Comparison of ENCODE assay signal across 1 cellular context in the genomic region with DNA sequence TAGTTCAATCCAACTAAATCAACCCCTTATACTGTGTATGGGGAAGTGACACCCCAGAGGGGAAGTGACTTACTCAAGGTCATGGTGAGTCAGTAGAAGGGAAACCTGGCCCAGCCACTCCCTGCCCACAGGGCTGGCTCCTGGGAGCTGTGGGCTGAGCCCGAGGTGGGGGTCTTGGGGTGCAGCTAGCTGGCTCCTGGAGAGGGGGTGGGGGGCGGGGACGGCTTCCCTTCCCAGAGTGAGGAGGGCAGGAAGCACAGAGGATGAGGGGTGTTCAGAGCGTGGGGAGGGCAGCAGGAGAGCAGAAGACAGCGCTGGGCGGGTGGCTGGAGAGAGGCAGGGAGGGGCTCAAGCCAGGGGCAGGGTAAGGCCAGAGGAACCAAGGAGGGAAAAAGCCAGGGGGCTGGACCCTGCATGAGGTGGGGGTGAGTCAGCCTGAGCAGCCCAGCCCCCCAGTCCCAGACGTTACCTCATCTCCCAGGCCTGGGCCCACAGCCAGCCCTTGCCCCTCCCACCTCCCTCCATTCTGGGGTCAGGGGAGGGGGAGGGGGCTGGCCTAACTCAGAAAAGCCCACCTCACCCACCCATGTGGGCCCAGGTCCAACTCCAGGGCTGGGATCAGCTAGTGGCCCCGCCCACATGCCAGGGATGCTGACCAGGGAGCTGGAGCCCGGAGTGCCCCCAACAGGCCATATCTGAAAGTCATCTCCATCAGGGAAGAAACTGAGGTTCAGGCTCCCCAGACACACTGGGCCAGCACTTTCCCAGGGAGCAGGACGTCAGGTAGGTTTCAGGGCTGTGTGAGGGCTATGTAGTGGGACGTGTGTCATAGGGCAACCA.
TF ChIP-seq lines count a peak whose summit lies in the region.

No MANE protein-coding gene starts in this region.

TF ChIP-seq in HepG2, 621 proteins besides CTCF, POLR2A, EP300 and RAD21 (continues in another document):
- TF ChIP-seq KAT2B (IDR thresholded peaks at IDR 0.05; ENCODE audit: borderline replicate concordance, low read depth, low read length): no peak
- TF ChIP-seq ZNF569 (CRISPR knock-in tag; IDR thresholded peaks at IDR 0.05; ENCODE audit: borderline replicate concordance): no peak
- TF ChIP-seq ZFP36L1 (CRISPR knock-in tag; IDR thresholded peaks at IDR 0.05): no peak
- no peak for TF ChIP-seq CC2D1A (CRISPR knock-in tag; IDR thresholded peaks at IDR 0.05)
- TF ChIP-seq PAWR (CRISPR knock-in tag; IDR thresholded peaks at IDR 0.05; ENCODE audit: borderline replicate concordance): no peak
- no peak for TF ChIP-seq TP53 (CRISPR knock-in tag; conservative IDR thresholded peaks at IDR 0.05)
- no peak for TF ChIP-seq PAXIP1 (CRISPR knock-in tag; conservative IDR thresholded peaks at IDR 0.05)
- no peak for TF ChIP-seq PBX2 (CRISPR knock-in tag; IDR thresholded peaks at IDR 0.05)
- TF ChIP-seq ZNF724P (CRISPR knock-in tag; IDR thresholded peaks at IDR 0.05; ENCODE audit: borderline replicate concordance): no peak
- TF ChIP-seq DDIT3 (CRISPR knock-in tag; IDR thresholded peaks at IDR 0.05): no peak
- no peak for TF ChIP-seq SP140L (CRISPR knock-in tag; IDR thresholded peaks at IDR 0.05; ENCODE audit: borderline replicate concordance)
- TF ChIP-seq CEBPB (IDR thresholded peaks at IDR 0.05; ENCODE audit: borderline replicate concordance, low read depth, low read length): no peak
- TF ChIP-seq ATRX (CRISPR knock-in tag; IDR thresholded peaks at IDR 0.05; ENCODE audit: borderline replicate concordance): no peak
- TF ChIP-seq, protein P1, sequence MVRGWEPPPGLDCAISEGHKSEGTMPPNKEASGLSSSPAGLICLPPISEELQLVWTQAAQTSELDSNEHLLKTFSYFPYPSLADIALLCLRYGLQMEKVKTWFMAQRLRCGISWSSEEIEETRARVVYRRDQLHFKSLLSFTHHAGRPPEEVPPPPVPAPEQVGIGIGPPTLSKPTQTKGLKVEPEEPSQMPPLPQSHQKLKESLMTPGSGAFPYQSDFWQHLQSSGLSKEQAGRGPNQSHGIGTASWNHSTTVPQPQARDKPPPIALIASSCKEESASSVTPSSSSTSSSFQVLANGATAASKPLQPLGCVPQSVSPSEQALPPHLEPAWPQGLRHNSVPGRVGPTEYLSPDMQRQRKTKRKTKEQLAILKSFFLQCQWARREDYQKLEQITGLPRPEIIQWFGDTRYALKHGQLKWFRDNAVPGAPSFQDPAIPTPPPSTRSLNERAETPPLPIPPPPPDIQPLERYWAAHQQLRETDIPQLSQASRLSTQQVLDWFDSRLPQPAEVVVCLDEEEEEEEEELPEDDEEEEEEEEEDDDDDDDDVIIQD (CRISPR knock-in tag; IDR thresholded peaks at IDR 0.05; ENCODE audit: low read depth): no peak
- no peak for TF ChIP-seq ZNF333 (CRISPR knock-in tag; IDR thresholded peaks at IDR 0.05; ENCODE audit: borderline replicate concordance)
- TF ChIP-seq KDM1A (CRISPR knock-in tag; IDR thresholded peaks at IDR 0.05): no peak
- TF ChIP-seq KDM2A (CRISPR knock-in tag; IDR thresholded peaks at IDR 0.05; ENCODE audit: borderline replicate concordance, low read depth): no peak
- TF ChIP-seq ZNF850 (CRISPR knock-in tag; conservative IDR thresholded peaks at IDR 0.05): no peak
- TF ChIP-seq, protein P2, sequence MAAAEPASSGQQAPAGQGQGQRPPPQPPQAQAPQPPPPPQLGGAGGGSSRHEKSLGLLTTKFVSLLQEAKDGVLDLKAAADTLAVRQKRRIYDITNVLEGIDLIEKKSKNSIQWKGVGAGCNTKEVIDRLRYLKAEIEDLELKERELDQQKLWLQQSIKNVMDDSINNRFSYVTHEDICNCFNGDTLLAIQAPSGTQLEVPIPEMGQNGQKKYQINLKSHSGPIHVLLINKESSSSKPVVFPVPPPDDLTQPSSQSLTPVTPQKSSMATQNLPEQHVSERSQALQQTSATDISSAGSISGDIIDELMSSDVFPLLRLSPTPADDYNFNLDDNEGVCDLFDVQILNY (CRISPR knock-in tag; conservative IDR thresholded peaks at IDR 0.05): no peak
- TF ChIP-seq, protein P3, sequence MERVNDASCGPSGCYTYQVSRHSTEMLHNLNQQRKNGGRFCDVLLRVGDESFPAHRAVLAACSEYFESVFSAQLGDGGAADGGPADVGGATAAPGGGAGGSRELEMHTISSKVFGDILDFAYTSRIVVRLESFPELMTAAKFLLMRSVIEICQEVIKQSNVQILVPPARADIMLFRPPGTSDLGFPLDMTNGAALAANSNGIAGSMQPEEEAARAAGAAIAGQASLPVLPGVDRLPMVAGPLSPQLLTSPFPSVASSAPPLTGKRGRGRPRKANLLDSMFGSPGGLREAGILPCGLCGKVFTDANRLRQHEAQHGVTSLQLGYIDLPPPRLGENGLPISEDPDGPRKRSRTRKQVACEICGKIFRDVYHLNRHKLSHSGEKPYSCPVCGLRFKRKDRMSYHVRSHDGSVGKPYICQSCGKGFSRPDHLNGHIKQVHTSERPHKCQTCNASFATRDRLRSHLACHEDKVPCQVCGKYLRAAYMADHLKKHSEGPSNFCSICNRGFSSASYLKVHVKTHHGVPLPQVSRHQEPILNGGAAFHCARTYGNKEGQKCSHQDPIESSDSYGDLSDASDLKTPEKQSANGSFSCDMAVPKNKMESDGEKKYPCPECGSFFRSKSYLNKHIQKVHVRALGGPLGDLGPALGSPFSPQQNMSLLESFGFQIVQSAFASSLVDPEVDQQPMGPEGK (CRISPR knock-in tag; IDR thresholded peaks at IDR 0.05): peak; percentile 47
- TF ChIP-seq XRCC5 (optimal IDR thresholded peaks at IDR 0.05; ENCODE audit: low read length): peak; percentile 28
- no peak for TF ChIP-seq HMG20B (CRISPR knock-in tag; conservative IDR thresholded peaks at IDR 0.05)
- no peak for TF ChIP-seq NFE2L1 (CRISPR knock-in tag; IDR thresholded peaks at IDR 0.05; ENCODE audit: borderline replicate concordance)
- TF ChIP-seq NR2C2 (CRISPR knock-in tag; IDR thresholded peaks at IDR 0.05; ENCODE audit: borderline replicate concordance): no peak
- no peak for TF ChIP-seq ZNF784 (CRISPR knock-in tag; IDR thresholded peaks at IDR 0.05; ENCODE audit: borderline replicate concordance)
- no peak for TF ChIP-seq ZNF280B (CRISPR knock-in tag; IDR thresholded peaks at IDR 0.05; ENCODE audit: borderline replicate concordance)
- TF ChIP-seq, protein P4, sequence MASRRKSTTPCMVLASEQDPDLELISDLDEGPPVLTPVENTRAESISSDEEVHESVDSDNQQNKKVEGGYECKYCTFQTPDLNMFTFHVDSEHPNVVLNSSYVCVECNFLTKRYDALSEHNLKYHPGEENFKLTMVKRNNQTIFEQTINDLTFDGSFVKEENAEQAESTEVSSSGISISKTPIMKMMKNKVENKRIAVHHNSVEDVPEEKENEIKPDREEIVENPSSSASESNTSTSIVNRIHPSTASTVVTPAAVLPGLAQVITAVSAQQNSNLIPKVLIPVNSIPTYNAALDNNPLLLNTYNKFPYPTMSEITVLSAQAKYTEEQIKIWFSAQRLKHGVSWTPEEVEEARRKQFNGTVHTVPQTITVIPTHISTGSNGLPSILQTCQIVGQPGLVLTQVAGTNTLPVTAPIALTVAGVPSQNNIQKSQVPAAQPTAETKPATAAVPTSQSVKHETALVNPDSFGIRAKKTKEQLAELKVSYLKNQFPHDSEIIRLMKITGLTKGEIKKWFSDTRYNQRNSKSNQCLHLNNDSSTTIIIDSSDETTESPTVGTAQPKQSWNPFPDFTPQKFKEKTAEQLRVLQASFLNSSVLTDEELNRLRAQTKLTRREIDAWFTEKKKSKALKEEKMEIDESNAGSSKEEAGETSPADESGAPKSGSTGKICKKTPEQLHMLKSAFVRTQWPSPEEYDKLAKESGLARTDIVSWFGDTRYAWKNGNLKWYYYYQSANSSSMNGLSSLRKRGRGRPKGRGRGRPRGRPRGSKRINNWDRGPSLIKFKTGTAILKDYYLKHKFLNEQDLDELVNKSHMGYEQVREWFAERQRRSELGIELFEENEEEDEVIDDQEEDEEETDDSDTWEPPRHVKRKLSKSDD (CRISPR knock-in tag; IDR thresholded peaks at IDR 0.05; ENCODE audit: low read depth): no peak
- no peak for TF ChIP-seq ATF7-NPFF (CRISPR knock-in tag; IDR thresholded peaks at IDR 0.05; ENCODE audit: low read depth)
- TF ChIP-seq ZNF276 (CRISPR knock-in tag; IDR thresholded peaks at IDR 0.05; ENCODE audit: low read depth): no peak
- TF ChIP-seq POLR2G (IDR thresholded peaks at IDR 0.05; ENCODE audit: low read depth, low read length): peak; percentile 29; the same call in 1 of the 2 replicates
